ENCODE assay signal across 8 cellular contexts in the genomic region with DNA sequence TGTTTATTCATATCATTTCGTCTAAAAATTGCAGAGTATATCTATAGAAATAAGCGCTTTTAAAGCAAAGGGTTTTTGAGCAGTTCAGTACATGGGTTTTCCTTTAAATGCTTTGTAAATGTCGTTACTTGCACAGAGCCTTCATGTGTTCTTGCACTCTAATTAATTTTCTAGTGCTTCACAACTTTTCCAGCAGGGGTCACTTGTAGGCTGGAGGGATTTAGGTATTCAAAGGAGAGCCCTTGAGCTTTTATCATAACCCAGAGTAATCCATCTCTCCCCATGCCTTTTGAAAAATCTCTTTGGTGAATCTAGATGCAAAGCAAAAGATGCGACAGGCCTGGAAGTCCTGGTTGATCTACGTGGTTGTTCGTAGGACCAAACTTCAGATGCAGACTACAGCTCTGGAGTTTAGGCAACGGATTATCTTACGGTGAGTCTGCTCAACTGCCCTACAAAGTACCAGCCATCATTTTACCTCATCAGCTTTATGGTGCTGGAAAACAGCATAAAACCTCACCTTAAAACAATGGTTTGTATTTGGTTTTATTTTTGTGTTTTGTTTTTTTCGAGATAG.
DNase-seq lines count a peak whose midpoint lies in the region; ATAC-seq, FAIRE-seq and TF ChIP-seq lines count a peak whose summit lies in the region.

No MANE protein-coding gene starts in this region.

- peak; percentile 60; the same call in 2 of the 3 replicates for ATAC-seq in HepG2

- peak; percentile 16 for DNase-seq in activated naive CD4-positive, alpha-beta T cell treated with anti-CD3 and anti-CD28 coated beads for 36 hours
- DNase-seq in activated naive CD4-positive, alpha-beta T cell (lab: John Stamatoyannopoulos, UW): no peak
- DNase-seq in NAMALWA (ENCODE audit: low spot score) (peak; percentile 56), HepG2 (ENCODE audit: low spot score) (peak; percentile 45), islet precursor cell (no peak), NCI-H226 (no peak), GDM1 (lab: John Stamatoyannopoulos, UW) (no peak)

- H3K27ac ChIP-seq in HepG2 (ENCODE audit: extremely low read length, insufficient read depth, low read length): no peak overlapping the region

- H3K4me2 ChIP-seq in HepG2 (ENCODE audit: low read depth, low read length): no peak overlapping the region

- CTCF ChIA-PET in activated naive CD4-positive, alpha-beta T cell treated with anti-CD3 and anti-CD28 coated beads for 36 hours (lab: Charles Lee): interaction anchor here (0.6 to 2.7 kb wide), 16 partner anchors 9 to 104 kb away, joined by 3 to 14 read pairs (median 4); no protein-coding TSS in a partner anchor
- CTCF ChIA-PET in HepG2 (lab: Yijun Ruan, JAX; ENCODE audit: low intra/inter-chr PET ratio, low total read pairs): interaction anchor here (1.1 to 3.1 kb wide), 4 partner anchors 71 to 105 kb away, joined by 4 to 24 read pairs (median 6); no protein-coding TSS in a partner anchor

- no peak overlapping the region for H3K27ac Mint-ChIP-seq in activated naive CD4-positive, alpha-beta T cell treated with anti-CD3 and anti-CD28 coated beads for 36 hours
- H3K27ac Mint-ChIP-seq in brain: peak overlapping the region in 2 of 5 experiments; percentile 77 to 83

- POLR2A ChIA-PET in HepG2 (lab: Yijun Ruan, JAX): interaction anchor here (1.0 to 1.9 kb wide), 3 partner anchors 74 to 105 kb away, joined by 4 to 11 read pairs (median 7); a partner anchor contains a TSS

- H3K79me2 ChIP-seq in HepG2 (ENCODE audit: insufficient read depth, low read length): no peaks in the 10 kb centered on the region

- no peaks in the 10 kb centered on the region for H3K9me3 ChIP-seq in HepG2 (ENCODE audit: low read length)

- WGBS in HepG2 (ENCODE audit: low lambda C conversion rate): 71% methylated on average over 9 of the region's 9 CpGs

- H3K4me3 Mint-ChIP-seq in activated naive CD4-positive, alpha-beta T cell treated with anti-CD3 and anti-CD28 coated beads for 36 hours: no peak overlapping the region
- H3K4me3 Mint-ChIP-seq in brain: no peak overlapping the region

- TF ChIP-seq RAD21 in HepG2 (CRISPR knock-in tag; IDR thresholded peaks at IDR 0.05): peak; percentile 61

- peak; percentile 62 to 76 for TF ChIP-seq CTCF in brain (conservative IDR thresholded peaks at IDR 0.05)
- peak; percentile 71 for TF ChIP-seq CTCF in HepG2 (CRISPR knock-in tag; IDR thresholded peaks at IDR 0.05)

- no peaks in the 10 kb centered on the region for H3K9me3 Mint-ChIP-seq in activated naive CD4-positive, alpha-beta T cell treated with anti-CD3 and anti-CD28 coated beads for 36 hours
- H3K9me3 Mint-ChIP-seq in brain: no peaks in the 10 kb centered on the region

- BruUV-seq in HepG2 (replicated peaks; lab: Mats Ljungman, UMichigan): no TSS peak

- peaks cover 0 to 7% of the 10 kb centered on the region in 2 experiments; a peak in 1 of 5 replicates for H3K36me3 ChIP-seq in HepG2 (replicated peaks in 1 of 2; ENCODE audit: control insufficient read depth in 1 of 2, insufficient read depth in 2 of 2, low read length in 2 of 2)

- in situ Hi-C loops in HepG2 (cut with HindIII; ENCODE audit: extremely low pct_ligation_motif_present, low pct_unique_long_range_greater_than_20kb): loop anchor here (25.0 kb wide), 1 partner anchor 406 kb away; no protein-coding TSS in a partner anchor

- H3K4me1 Mint-ChIP-seq in activated naive CD4-positive, alpha-beta T cell treated with anti-CD3 and anti-CD28 coated beads for 36 hours (ENCODE audit: low read depth): peaks cover 8% of the 10 kb centered on the region
- H3K4me1 Mint-ChIP-seq in brain: peaks cover 6% of the 10 kb centered on the region

- intact Hi-C loops in activated naive CD4-positive, alpha-beta T cell treated with anti-CD3 and anti-CD28 coated beads for 36 hours (cut with micrococcal nuclease): loop anchor here (1.0 kb wide), 1 partner anchor 78 kb away; no protein-coding TSS in a partner anchor
- intact Hi-C loops in HepG2 (cut with micrococcal nuclease; ENCODE audit: unreplicated experiment): loop anchor here (1.0 to 2.0 kb wide), 2 partner anchors 60 to 77 kb away; no protein-coding TSS in a partner anchor

- no peak for TF ChIP-seq POLR2A in HepG2 (IDR thresholded peaks at IDR 0.05; ENCODE audit: insufficient read depth in 1 of 2, low read depth in 2 of 2, low read length in 2 of 2)

- no peak overlapping the region for H3K4me3 ChIP-seq in HepG2 (replicated peaks in 1 of 3; ENCODE audit: insufficient read depth in 1 of 3, low read depth in 2 of 3, low read length in 3 of 3)

- TF ChIP-seq EP300 in HepG2 (IDR thresholded peaks at IDR 0.05; ENCODE audit: low read depth in 2 of 2, low read length in 2 of 2): no peak
- TF ChIP-seq EP300 in HepG2 (CRISPR knock-in tag; IDR thresholded peaks at IDR 0.05; ENCODE audit: borderline replicate concordance): no peak

- no peak overlapping the region for H3K9ac ChIP-seq in HepG2 (ENCODE audit: insufficient read depth, low read depth, low read length)

- peaks cover 9% of the 10 kb centered on the region for H3K4me1 ChIP-seq in HepG2 (ENCODE audit: insufficient read depth, low read length)

- H2AFZ ChIP-seq in HepG2 (ENCODE audit: low read length): no peak overlapping the region

- peaks cover 16% of the 10 kb centered on the region for H3K36me3 Mint-ChIP-seq in activated naive CD4-positive, alpha-beta T cell treated with anti-CD3 and anti-CD28 coated beads for 36 hours (ENCODE audit: low read depth)
- no peaks in the 10 kb centered on the region for H3K36me3 Mint-ChIP-seq in brain

- FAIRE-seq in HepG2 (lab: Jason Lieb, UNC): no peak

- no peaks in the 10 kb centered on the region for H3K27me3 Mint-ChIP-seq in activated naive CD4-positive, alpha-beta T cell treated with anti-CD3 and anti-CD28 coated beads for 36 hours (ENCODE audit: low read depth)
- no peaks in the 10 kb centered on the region for H3K27me3 Mint-ChIP-seq in brain

- no peaks in the 10 kb centered on the region for H4K20me1 ChIP-seq in HepG2 (ENCODE audit: insufficient read depth, low read length)

- H3K27me3 ChIP-seq in HepG2 (ENCODE audit: control insufficient read depth in 1 of 2, insufficient read depth in 2 of 2, low read length in 2 of 2): no peaks in the 10 kb centered on the region

TF ChIP-seq in HepG2, 621 proteins besides CTCF, POLR2A, EP300 and RAD21:
- TF ChIP-seq SMC3 (IDR thresholded peaks at IDR 0.05; ENCODE audit: low read length): peak; percentile 80
- TF ChIP-seq ZNF660 (CRISPR knock-in tag; IDR thresholded peaks at IDR 0.05; ENCODE audit: borderline replicate concordance, low read depth): no peak
- TF ChIP-seq, protein P1, sequence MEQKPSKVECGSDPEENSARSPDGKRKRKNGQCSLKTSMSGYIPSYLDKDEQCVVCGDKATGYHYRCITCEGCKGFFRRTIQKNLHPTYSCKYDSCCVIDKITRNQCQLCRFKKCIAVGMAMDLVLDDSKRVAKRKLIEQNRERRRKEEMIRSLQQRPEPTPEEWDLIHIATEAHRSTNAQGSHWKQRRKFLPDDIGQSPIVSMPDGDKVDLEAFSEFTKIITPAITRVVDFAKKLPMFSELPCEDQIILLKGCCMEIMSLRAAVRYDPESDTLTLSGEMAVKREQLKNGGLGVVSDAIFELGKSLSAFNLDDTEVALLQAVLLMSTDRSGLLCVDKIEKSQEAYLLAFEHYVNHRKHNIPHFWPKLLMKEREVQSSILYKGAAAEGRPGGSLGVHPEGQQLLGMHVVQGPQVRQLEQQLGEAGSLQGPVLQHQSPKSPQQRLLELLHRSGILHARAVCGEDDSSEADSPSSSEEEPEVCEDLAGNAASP (CRISPR knock-in tag; IDR thresholded peaks at IDR 0.05; ENCODE audit: borderline replicate concordance): no peak
- no peak for TF ChIP-seq MXI1 (IDR thresholded peaks at IDR 0.05; ENCODE audit: borderline replicate concordance, low read depth, low read length)
- TF ChIP-seq ZSCAN20 (CRISPR knock-in tag; IDR thresholded peaks at IDR 0.05; ENCODE audit: borderline replicate concordance): no peak
- 0 out of 2 replicates have a peak, but pooled peaks have one; percentile 53 for TF ChIP-seq MIXL1 (CRISPR knock-in tag; IDR thresholded peaks at IDR 0.05)
- no peak for TF ChIP-seq HCFC1 (IDR thresholded peaks at IDR 0.05; ENCODE audit: low read depth, low read length)
- TF ChIP-seq STAG1 (CRISPR knock-in tag; IDR thresholded peaks at IDR 0.05): peak; percentile 76
- no peak for TF ChIP-seq SIN3A (IDR thresholded peaks at IDR 0.05; ENCODE audit: borderline replicate concordance, low read depth, low read length)

Comparison
In these comparisons a context has a peak if more than half of its experiments do, and no peak if none do; other contexts are left out.
1. DNase-seq: peak in activated naive CD4-positive, alpha-beta T cell treated with anti-CD3 and anti-CD28 coated beads for 36 hours (single experiment), NAMALWA (single experiment) and HepG2 (single experiment); none in activated naive CD4-positive, alpha-beta T cell (0 of 4), islet precursor cell (single experiment), NCI-H226 (single experiment) and GDM1 (single experiment).